In the genomic region with DNA sequence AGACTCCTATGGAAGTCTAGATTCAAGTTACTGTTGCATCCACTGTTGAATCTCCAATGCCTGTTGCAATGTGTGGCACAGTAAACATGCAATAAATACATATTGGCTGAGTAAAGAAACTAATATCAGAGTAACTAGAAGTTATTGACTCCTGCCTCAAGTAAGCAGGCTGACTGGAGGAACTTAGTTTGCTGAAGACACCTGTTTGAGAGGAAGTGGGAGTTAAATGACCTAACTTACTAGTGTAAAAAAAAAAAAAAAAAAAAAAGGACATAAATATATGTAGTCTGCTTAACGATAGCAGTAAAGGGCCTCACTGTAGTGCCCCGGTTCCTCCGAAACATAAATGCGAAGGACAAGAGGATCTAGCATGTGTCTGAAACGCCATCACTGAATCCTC, we compare ENCODE assay signal across 12 cellular contexts.
A peak's percentile ranks its signal among the peaks of the same experiment; 100 is the strongest.
DNase-seq lines count a peak whose midpoint lies in the region; ATAC-seq, FAIRE-seq and TF ChIP-seq lines count a peak whose summit lies in the region.
"Had no signal": no experiment of that assay in that cellular context is flagged by ENCODE, and none has a peak within 500 bp of the region (broad histone marks: within the 10 kb centered on the region; RNA-seq: fewer than 3 reads in every experiment).

No MANE protein-coding gene starts in this region.

- DNase-seq in GM12891 (ENCODE audit: insufficient read length, low spot score) (no peak), memory B cell (ENCODE audit: low spot score in 2 of 2) (no peak), OCI-M1 (lab: John Stamatoyannopoulos, UW) (no peak), NCI-H345 (lab: John Stamatoyannopoulos, UW) (no peak), NCI-H82 (lab: John Stamatoyannopoulos, UW) (no peak)
- no peak for DNase-seq in stimulated activated naive B cell treated with anti-CD40 and anti-IgM and Interleukin-4, amounts not matched to agents 10 μg/mL and 1 μg/mL and 100 μg/mL, for 72 hours
- DNase-seq: DMS53, H7 had no signal

- no peak for FAIRE-seq in GM12891 (lab: Jason Lieb, UNC)
- FAIRE-seq: A549 had no signal

- peak overlapping the region; percentile 12 for H3K27ac Mint-ChIP-seq in memory B cell
- H3K27ac Mint-ChIP-seq in stimulated activated naive B cell treated with anti-CD40 and anti-IgM and Interleukin-4, amounts not matched to agents 10 μg/mL and 1 μg/mL and 100 μg/mL, for 72 hours, result no peak overlapping the region
- H3K27ac Mint-ChIP-seq: GM23338 had no signal

- H3K36me3 Mint-ChIP-seq in memory B cell, result no peaks in the 10 kb centered on the region
- no peaks in the 10 kb centered on the region for H3K36me3 Mint-ChIP-seq in stimulated activated naive B cell treated with anti-CD40 and anti-IgM and Interleukin-4, amounts not matched to agents 10 μg/mL and 1 μg/mL and 100 μg/mL, for 72 hours

- H3K4me1 Mint-ChIP-seq in memory B cell, result peaks cover 5% of the 10 kb centered on the region
- H3K4me1 Mint-ChIP-seq in stimulated activated naive B cell treated with anti-CD40 and anti-IgM and Interleukin-4, amounts not matched to agents 10 μg/mL and 1 μg/mL and 100 μg/mL, for 72 hours, result peaks cover 15 to 32% of the 10 kb centered on the region in 2 donors

- H2AFZ ChIP-seq in OCI-LY3 (ENCODE audit: low read depth, low read length), result no peak overlapping the region
- H2AFZ ChIP-seq: GM23338 had no signal

- peaks cover 2% of the 10 kb centered on the region for H3K27me3 Mint-ChIP-seq in memory B cell
- H3K27me3 Mint-ChIP-seq in stimulated activated naive B cell treated with anti-CD40 and anti-IgM and Interleukin-4, amounts not matched to agents 10 μg/mL and 1 μg/mL and 100 μg/mL, for 72 hours, result no peaks in the 10 kb centered on the region

- H3K9me3 Mint-ChIP-seq in memory B cell, result no peaks in the 10 kb centered on the region
- H3K9me3 Mint-ChIP-seq in stimulated activated naive B cell treated with anti-CD40 and anti-IgM and Interleukin-4, amounts not matched to agents 10 μg/mL and 1 μg/mL and 100 μg/mL, for 72 hours, result no peaks in the 10 kb centered on the region
- H3K9me3 Mint-ChIP-seq: GM23338 had no signal

- no peak overlapping the region for H3K27ac ChIP-seq in OCI-LY3 (ENCODE audit: low read length)
- H3K27ac ChIP-seq: A549, BLaER1 had no signal

- H4K20me1 ChIP-seq in OCI-LY3 (ENCODE audit: insufficient read depth, low read length), result no peaks in the 10 kb centered on the region
- H4K20me1 ChIP-seq: BLaER1 had no signal

- H3K4me2 ChIP-seq in OCI-LY3 (ENCODE audit: low read length), result peak overlapping the region; percentile 45
- H3K4me2 ChIP-seq: A549, BLaER1, GM23338 had no signal

- H3K4me3 ChIP-seq in OCI-LY3 (ENCODE audit: low read length), result no peak overlapping the region
- H3K4me3 ChIP-seq: A549, BLaER1, GM23338 had no signal

- H3K9ac ChIP-seq in OCI-LY3 (ENCODE audit: low read length), result no peak overlapping the region
- H3K9ac ChIP-seq: BLaER1 had no signal

- no peaks in the 10 kb centered on the region for H3K36me3 ChIP-seq in OCI-LY3 (replicated peaks; ENCODE audit: low read depth, low read length)
- H3K36me3 ChIP-seq: BLaER1 had no signal

- H3K4me3 Mint-ChIP-seq in memory B cell, result no peak overlapping the region
- H3K4me3 Mint-ChIP-seq in stimulated activated naive B cell treated with anti-CD40 and anti-IgM and Interleukin-4, amounts not matched to agents 10 μg/mL and 1 μg/mL and 100 μg/mL, for 72 hours, result no peak overlapping the region
- H3K4me3 Mint-ChIP-seq: GM23338 had no signal

- H3K9me3 ChIP-seq in OCI-LY3 (ENCODE audit: insufficient read depth, low read length), result no peaks in the 10 kb centered on the region
- H3K9me3 ChIP-seq: A549, BLaER1 had no signal

- no peaks in the 10 kb centered on the region for H3K79me2 ChIP-seq in OCI-LY3 (ENCODE audit: low read length)

- no peak for TF ChIP-seq POLR2A in GM12891 (IDR thresholded peaks at IDR 0.05; ENCODE audit: low read depth, low read length)

- H3K27me3 ChIP-seq in OCI-LY3 (ENCODE audit: low read depth, low read length), result no peaks in the 10 kb centered on the region
- H3K27me3 ChIP-seq: BLaER1 had no signal

- TF ChIP-seq CTCF in OCI-LY3 (IDR thresholded peaks at IDR 0.05; ENCODE audit: low read depth, low read length), result no peak

- H3K4me1 ChIP-seq in OCI-LY3 (ENCODE audit: low read length), result peaks cover 34% of the 10 kb centered on the region

- ATAC-seq in memory B cell (ENCODE audit: low read depth), result peak; percentile 37
- peak; percentile 50 to 61 for ATAC-seq in stimulated activated naive B cell treated with anti-CD40 and anti-IgM and Interleukin-4, amounts not matched to agents 10 μg/mL and 1 μg/mL and 100 μg/mL, for 72 hours (replicated peaks)
- ATAC-seq: A549, GM23338 had no signal

TF ChIP-seq in GM12891, 5 proteins besides CTCF, POLR2A, EP300 and RAD21:
- TF ChIP-seq SPI1 (IDR thresholded peaks at IDR 0.05; ENCODE audit: low read depth, low read length) (0 out of 2 replicates have a peak, but pooled peaks have one; percentile 12), TAF1 (IDR thresholded peaks at IDR 0.05; ENCODE audit: low read depth, low read length) (no peak)
